In the genomic region with DNA sequence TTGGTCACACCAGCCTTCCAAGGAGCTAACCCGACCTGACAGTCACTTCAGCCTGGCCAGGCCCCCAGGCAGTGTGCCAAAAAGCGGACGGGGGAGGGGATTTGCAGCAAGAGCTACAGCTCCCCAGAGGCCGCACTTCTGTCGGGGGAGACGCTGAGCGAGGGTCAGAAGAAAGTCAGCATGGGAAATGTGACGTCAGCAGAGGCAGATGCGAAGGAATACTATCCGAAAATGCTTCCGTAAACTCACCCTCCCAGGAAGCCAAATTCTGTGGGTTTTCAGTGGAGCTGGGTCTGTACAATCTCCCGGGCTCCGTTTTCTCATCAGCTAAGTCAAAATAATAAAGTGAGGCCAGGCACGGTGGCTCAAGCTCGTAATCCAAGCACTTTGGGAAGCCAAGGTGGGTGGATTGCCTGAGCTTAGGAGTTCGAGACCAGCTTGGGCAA, we compare ENCODE assay signal across 10 cellular contexts. TPM values are rescaled to one million over a fixed set of nuclear protein-coding genes. Genes with fewer than 3 reads are reported as not detected.
DNase-seq lines count a peak whose midpoint lies in the region; ATAC-seq and TF ChIP-seq lines count a peak whose summit lies in the region.
"Had no signal": no experiment of that assay in that cellular context is flagged by ENCODE, and none has a peak within 500 bp of the region (broad histone marks: within the 10 kb centered on the region; RNA-seq: fewer than 3 reads in every experiment).

No MANE protein-coding gene starts in this region.

- H3K4me2 ChIP-seq in trophoblast cell (ENCODE audit: low read length), result no peak overlapping the region
- no peak overlapping the region for H3K4me2 ChIP-seq in MM.1S (ENCODE audit: low read depth, low read length)

- no peaks in the 10 kb centered on the region for H4K20me1 ChIP-seq in MM.1S (ENCODE audit: insufficient read depth, low read length)

- H3K4me1 ChIP-seq in BE2C, result peaks cover 65% of the 10 kb centered on the region
- H3K4me1 ChIP-seq in trophoblast cell (ENCODE audit: control insufficient read depth in 1 of 2, insufficient read depth in 2 of 2, low read length in 2 of 2), result peaks cover 31 to 36% of the 10 kb centered on the region in 2 experiments
- no peaks in the 10 kb centered on the region for H3K4me1 ChIP-seq in MM.1S (ENCODE audit: low read length)

- H4K91ac ChIP-seq in trophoblast cell (ENCODE audit: low read depth, low read length), result no peak overlapping the region

- no peak overlapping the region for H3K23ac ChIP-seq in trophoblast cell (ENCODE audit: low read length)

- H3K36me3 ChIP-seq in BE2C (no peaks in the 10 kb centered on the region), WERI-Rb-1 (no peaks in the 10 kb centered on the region; the same call in 1 of the 2 replicates), trophoblast cell (ENCODE audit: control insufficient read depth in 1 of 2, insufficient read depth in 2 of 2, low read length in 2 of 2) (no peaks in the 10 kb centered on the region), MM.1S (replicated peaks; ENCODE audit: insufficient read depth, low read length) (no peaks in the 10 kb centered on the region)

- peak overlapping the region; percentile 26 for H2BK12ac ChIP-seq in trophoblast cell (ENCODE audit: low read length)

- H3K4me3 ChIP-seq in BE2C (ENCODE audit: low read depth, low read length) (no peak overlapping the region), WERI-Rb-1 (ENCODE audit: low read depth, low read length) (no peak overlapping the region), trophoblast cell (ENCODE audit: low read depth, low read length) (no peak overlapping the region), MM.1S (ENCODE audit: low read length) (no peak overlapping the region)

- TF ChIP-seq CTCF in BE2C (IDR thresholded peaks at IDR 0.05; ENCODE audit: low read depth, low read length) (no peak), WERI-Rb-1 (IDR thresholded peaks at IDR 0.05; ENCODE audit: low read depth, low read length) (no peak), MM.1S (IDR thresholded peaks at IDR 0.05; ENCODE audit: low read length) (no peak)

- H3K79me1 ChIP-seq in trophoblast cell (ENCODE audit: low read length), result peaks cover 5% of the 10 kb centered on the region

- H3K9ac ChIP-seq in trophoblast cell (ENCODE audit: low read length) (no peak overlapping the region), MM.1S (ENCODE audit: low read length) (no peak overlapping the region)

- no peak overlapping the region for H4K12ac ChIP-seq in trophoblast cell (ENCODE audit: low read depth, low read length)

- H3K9me3 ChIP-seq in BE2C, result no peaks in the 10 kb centered on the region
- H3K9me3 ChIP-seq in WERI-Rb-1 (ENCODE audit: severe bottlenecking), result no peaks in the 10 kb centered on the region
- H3K9me3 ChIP-seq in trophoblast cell (ENCODE audit: insufficient read depth, low read depth, low read length), result no peaks in the 10 kb centered on the region
- no peaks in the 10 kb centered on the region for H3K9me3 ChIP-seq in MM.1S (replicated peaks; ENCODE audit: insufficient read depth, low read length)

- no CpG with 5 or more reads among the region's 16 CpGs for WGBS in trophoblast cell (ENCODE audit: extremely low coverage, insufficient coverage, insufficient read length)

- no peaks in the 10 kb centered on the region for H3F3A ChIP-seq in MM.1S (ENCODE audit: insufficient read depth, low read length)

- no peak overlapping the region for H2AK5ac ChIP-seq in trophoblast cell (ENCODE audit: low read length)

- intact Hi-C loops in left cardiac atrium (cut with DNase I), result no loop called here

- DNase-seq in BE2C, result peak; percentile 92
- peak; percentile 37 for DNase-seq in WERI-Rb-1
- DNase-seq in left cardiac atrium, result peak; percentile 95
- DNase-seq in trophoblast cell, result peak in 1 of 2 donors; percentile 18
- no peak for DNase-seq in activated effector memory CD4-positive, alpha-beta T cell treated with anti-CD3 and anti-CD28 coated beads, Interleukin-2, amount 50 U/mL, for 16 hours
- DNase-seq in MM.1S, result no peak
- DNase-seq: activated naive CD4-positive, alpha-beta T cell treated with anti-CD3 and anti-CD28 coated beads for 36 hours; SHP77 treated with DMSO at 0.1 percent for 48 hours had no signal

- H3K9me2 ChIP-seq in MM.1S (replicated peaks; ENCODE audit: insufficient read depth, low read length), result no peaks in the 10 kb centered on the region

- H2AFZ ChIP-seq in trophoblast cell (ENCODE audit: insufficient read depth, low read length, poor library complexity), result no peak overlapping the region
- H2AFZ ChIP-seq in MM.1S (ENCODE audit: low read length), result no peak overlapping the region

- no peak overlapping the region for H3K4ac ChIP-seq in trophoblast cell (ENCODE audit: low read depth, low read length)

- no peak overlapping the region for H2BK5ac ChIP-seq in trophoblast cell (ENCODE audit: low read depth, low read length, poor library complexity)

- no peak overlapping the region for H3K14ac ChIP-seq in trophoblast cell (ENCODE audit: low read length)

- H2BK120ac ChIP-seq in trophoblast cell (ENCODE audit: insufficient read depth, low read length, poor library complexity), result no peak overlapping the region

- peak overlapping the region; percentile 63 for H3K18ac ChIP-seq in trophoblast cell (ENCODE audit: low read length)

- peaks cover 1% of the 10 kb centered on the region for H3K79me2 ChIP-seq in trophoblast cell (ENCODE audit: control insufficient read depth, insufficient read depth, low read length, poor library complexity)
- peaks cover 64% of the 10 kb centered on the region for H3K79me2 ChIP-seq in MM.1S (ENCODE audit: low read length)

- peak overlapping the region; percentile 17 for H4K8ac ChIP-seq in trophoblast cell (ENCODE audit: low read depth, low read length)

- H3K27ac ChIP-seq in WERI-Rb-1 (no peak overlapping the region), trophoblast cell (ENCODE audit: low read depth, low read length) (no peak overlapping the region), MM.1S (ENCODE audit: low read length) (no peak overlapping the region)

- peak; percentile 48 to 55 for ATAC-seq in left cardiac atrium
- ATAC-seq in HG03139 (IDR thresholded peaks at IDR 0.05; ENCODE audit: unreplicated experiment), result no peak
- ATAC-seq in HG03457 (IDR thresholded peaks at IDR 0.05; ENCODE audit: unreplicated experiment), result no peak

- H3K27me3 ChIP-seq in BE2C (no peaks in the 10 kb centered on the region), WERI-Rb-1 (ENCODE audit: insufficient read depth, low read depth, severe bottlenecking) (no peaks in the 10 kb centered on the region), trophoblast cell (ENCODE audit: insufficient read depth, low read length) (no peaks in the 10 kb centered on the region), MM.1S (replicated peaks; ENCODE audit: insufficient read depth, low read length) (no peaks in the 10 kb centered on the region)

RNA-seq across cellular contexts. Expression of gene ECE1, which starts 28.5 kb away (rescaled TPM):
- 52.5 TPM for polyA plus RNA-seq in BE2C (2012; ENCODE audit: insufficient read depth, insufficient read length, low read depth)
- total RNA-seq in left cardiac atrium, result 100 to 1,000 TPM in 1 of 2 donors, 10 to 100 TPM in 1; 66.2 to 138 TPM
- 50.0 and 52.3 TPM in 2 replicates for polyA plus RNA-seq in trophoblast cell (2013)

Comparison
In these comparisons a context has a peak if more than half of its experiments do, and no peak if none do; other contexts are left out.
1. DNase-seq: peak in BE2C (single experiment), WERI-Rb-1 (single experiment) and left cardiac atrium (single experiment); none in activated effector memory CD4-positive, alpha-beta T cell treated with anti-CD3 and anti-CD28 coated beads, Interleukin-2, amount 50 U/mL, for 16 hours (single experiment) and MM.1S (single experiment).
2. ATAC-seq: peak in left cardiac atrium (2 of 2); none in HG03139 (single experiment) and HG03457 (single experiment).